1 cellular context compared by ENCODE assay signal in the genomic region with DNA sequence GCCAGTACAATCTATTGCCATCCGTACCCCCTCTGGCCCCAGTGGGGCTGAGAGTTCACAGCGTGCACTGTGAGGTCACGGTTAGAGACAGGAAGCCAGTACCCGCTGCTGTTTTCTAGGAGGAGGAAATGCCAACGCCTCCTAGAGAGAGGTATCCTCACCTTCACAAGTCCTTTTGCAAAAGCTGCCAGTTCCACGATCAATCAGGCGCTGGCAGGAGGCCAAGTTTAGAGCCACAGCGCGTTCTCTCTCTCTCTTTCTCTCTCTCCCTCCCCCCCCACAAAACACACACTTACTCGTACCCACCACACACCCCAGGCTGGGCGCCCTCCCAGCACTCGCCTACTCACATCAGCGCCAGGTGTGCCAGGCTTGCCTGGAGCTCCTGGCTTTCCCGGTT.
TF ChIP-seq lines count a peak whose summit lies in the region.

No MANE protein-coding gene starts in this region.

TF ChIP-seq in HepG2, 621 proteins besides CTCF, POLR2A, EP300 and RAD21:
- TF ChIP-seq ONECUT2 (CRISPR knock-in tag; IDR thresholded peaks at IDR 0.05) (0 out of 2 replicates have a peak, but pooled peaks have one; percentile 31), SP2 (CRISPR knock-in tag; IDR thresholded peaks at IDR 0.05) (no peak), DPF2 (CRISPR knock-in tag; IDR thresholded peaks at IDR 0.05; ENCODE audit: borderline replicate concordance, low read depth) (no peak)
- TF ChIP-seq, protein P1, sequence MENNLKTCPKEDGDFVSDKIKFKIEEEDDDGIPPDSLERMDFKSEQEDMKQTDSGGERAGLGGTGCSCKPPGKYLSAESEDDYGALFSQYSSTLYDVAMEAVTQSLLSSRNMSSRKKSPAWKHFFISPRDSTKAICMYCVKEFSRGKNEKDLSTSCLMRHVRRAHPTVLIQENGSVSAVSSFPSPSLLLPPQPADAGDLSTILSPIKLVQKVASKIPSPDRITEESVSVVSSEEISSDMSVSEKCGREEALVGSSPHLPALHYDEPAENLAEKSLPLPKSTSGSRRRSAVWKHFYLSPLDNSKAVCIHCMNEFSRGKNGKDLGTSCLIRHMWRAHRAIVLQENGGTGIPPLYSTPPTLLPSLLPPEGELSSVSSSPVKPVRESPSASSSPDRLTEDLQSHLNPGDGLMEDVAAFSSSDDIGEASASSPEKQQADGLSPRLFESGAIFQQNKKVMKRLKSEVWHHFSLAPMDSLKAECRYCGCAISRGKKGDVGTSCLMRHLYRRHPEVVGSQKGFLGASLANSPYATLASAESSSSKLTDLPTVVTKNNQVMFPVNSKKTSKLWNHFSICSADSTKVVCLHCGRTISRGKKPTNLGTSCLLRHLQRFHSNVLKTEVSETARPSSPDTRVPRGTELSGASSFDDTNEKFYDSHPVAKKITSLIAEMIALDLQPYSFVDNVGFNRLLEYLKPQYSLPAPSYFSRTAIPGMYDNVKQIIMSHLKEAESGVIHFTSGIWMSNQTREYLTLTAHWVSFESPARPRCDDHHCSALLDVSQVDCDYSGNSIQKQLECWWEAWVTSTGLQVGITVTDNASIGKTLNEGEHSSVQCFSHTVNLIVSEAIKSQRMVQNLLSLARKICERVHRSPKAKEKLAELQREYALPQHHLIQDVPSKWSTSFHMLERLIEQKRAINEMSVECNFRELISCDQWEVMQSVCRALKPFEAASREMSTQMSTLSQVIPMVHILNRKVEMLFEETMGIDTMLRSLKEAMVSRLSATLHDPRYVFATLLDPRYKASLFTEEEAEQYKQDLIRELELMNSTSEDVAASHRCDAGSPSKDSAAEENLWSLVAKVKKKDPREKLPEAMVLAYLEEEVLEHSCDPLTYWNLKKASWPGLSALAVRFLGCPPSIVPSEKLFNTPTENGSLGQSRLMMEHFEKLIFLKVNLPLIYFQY (CRISPR knock-in tag; IDR thresholded peaks at IDR 0.05; ENCODE audit: borderline replicate concordance): no peak
- TF ChIP-seq, protein P2, sequence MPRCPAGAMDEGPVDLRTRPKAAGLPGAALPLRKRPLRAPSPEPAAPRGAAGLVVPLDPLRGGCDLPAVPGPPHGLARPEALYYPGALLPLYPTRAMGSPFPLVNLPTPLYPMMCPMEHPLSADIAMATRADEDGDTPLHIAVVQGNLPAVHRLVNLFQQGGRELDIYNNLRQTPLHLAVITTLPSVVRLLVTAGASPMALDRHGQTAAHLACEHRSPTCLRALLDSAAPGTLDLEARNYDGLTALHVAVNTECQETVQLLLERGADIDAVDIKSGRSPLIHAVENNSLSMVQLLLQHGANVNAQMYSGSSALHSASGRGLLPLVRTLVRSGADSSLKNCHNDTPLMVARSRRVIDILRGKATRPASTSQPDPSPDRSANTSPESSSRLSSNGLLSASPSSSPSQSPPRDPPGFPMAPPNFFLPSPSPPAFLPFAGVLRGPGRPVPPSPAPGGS (CRISPR knock-in tag; IDR thresholded peaks at IDR 0.05): no peak
